In the genomic region with DNA sequence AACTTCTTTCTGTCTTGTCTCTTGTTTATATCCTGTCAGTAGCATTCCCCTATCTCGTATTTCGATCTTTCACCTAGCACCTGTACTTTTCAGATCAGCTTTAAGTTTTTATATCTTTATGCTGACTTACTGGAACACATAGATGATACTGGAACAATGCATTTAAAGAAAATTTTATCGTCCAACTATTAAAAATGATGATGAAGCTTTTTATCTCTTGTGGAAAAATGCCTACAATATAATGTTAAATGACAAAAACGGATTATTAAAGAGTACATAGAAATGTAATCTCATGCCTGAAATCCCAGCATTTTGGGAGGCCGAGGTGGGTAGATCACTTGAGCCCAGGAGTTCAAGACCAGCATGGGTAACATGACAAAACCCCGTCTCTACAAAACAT, we compare ENCODE assay signal across 35 cellular contexts.
"Had no signal": no experiment of that assay in that cellular context is flagged by ENCODE, and none has a peak within 500 bp of the region (broad histone marks: within the 10 kb centered on the region; RNA-seq: fewer than 3 reads in every experiment).

No MANE protein-coding gene starts in this region.

- H3K4me3 ChIP-seq: MG63 had no signal

- H3K36me3 ChIP-seq: MG63 had no signal

- H3K9me3 ChIP-seq: MG63 had no signal

- DNase-seq: Karpas-422, Kasumi-1, MG63, MM.1S, MV-4-11, NCI-H1048, NCI-H1092, NCI-H1092 treated with DMSO at 0.1 percent for 48 hours, NCI-H1105, NCI-H1105 treated with DMSO at 0.1 percent for 48 hours, NCI-H1417, NCI-H1417 treated with DMSO at 0.1 percent for 48 hours, NCI-H1436, NCI-H1436 treated with DMSO at 0.1 percent for 48 hours, NCI-H146, NCI-H1694, NCI-H1694 treated with DMSO at 0.1 percent for 48 hours, NCI-H187, NCI-H187 treated with DMSO at 0.1 percent for 48 hours, NCI-H1930, NCI-H2029, NCI-H2029 treated with DMSO at 0.1 percent for 48 hours, NCI-H2081, NCI-H2081 treated with DMSO at 0.1 percent for 48 hours, NCI-H2107, NCI-H2171, NCI-H2171 treated with DMSO at 0.1 percent for 48 hours, NCI-H226, NCI-H345, NCI-H446, NCI-H446 treated with DMSO at 0.1 percent for 48 hours, NCI-H510A, NCI-H510A treated with DMSO at 0.1 percent for 48 hours, NCI-H524, NCI-H524 treated with DMSO at 0.1 percent for 48 hours had no signal

- H3K27me3 ChIP-seq: MG63 had no signal
